In genomic region chr19:1125601-1126533, GRCh38 we compare ENCODE assay signal across 14 cellular contexts. TPM values are rescaled to one million over a fixed set of nuclear protein-coding genes. Genes with fewer than 3 reads are reported as not detected.
DNase-seq lines count a peak whose midpoint lies in the region; TF ChIP-seq lines count a peak whose summit lies in the region.
"Had no signal": no experiment of that assay in that cellular context is flagged by ENCODE, and none has a peak within 500 bp of the region (broad histone marks: within the 10 kb centered on the region; RNA-seq: fewer than 3 reads in every experiment).

No MANE protein-coding gene starts in this region.

- WGBS in stomach, 5 donors = 89 to 93% (median 90%) methylated on average over 34 to 35 of the region's 35 CpGs

- no peak for TF ChIP-seq EP300 in stomach (IDR thresholded peaks at IDR 0.05)

- no peak for TF ChIP-seq POLR2A in stomach (IDR thresholded peaks at IDR 0.05)

- POLR2A ChIA-PET in AG04450 (lab: Yijun Ruan, JAX) = no interaction called here
- POLR2A ChIA-PET in HEK293T (lab: Yijun Ruan, JAX) = no interaction called here

- no peak for TF ChIP-seq CTCF in AG04450 (IDR thresholded peaks at IDR 0.05; ENCODE audit: low read depth, low read length)
- no peak for TF ChIP-seq CTCF in neutrophil (IDR thresholded peaks at IDR 0.05)
- TF ChIP-seq CTCF in stomach (IDR thresholded peaks at IDR 0.05) = no peak

- CTCF ChIA-PET in AG04450 (lab: Charles Lee) (no interaction called here), HEK293T (lab: Yijun Ruan, JAX) (no interaction called here)

- H3K4me3 ChIP-seq in AG04450 (ENCODE audit: low read depth, low read length) (no peak overlapping the region), neutrophil (ENCODE audit: low read depth in 1 of 2, low read length in 1 of 2) (no peak overlapping the region), H7 (ENCODE audit: insufficient read depth, low read depth, low read length) (no peak overlapping the region), stomach (no peak overlapping the region)

- no peak for DNase-seq in AG04450 (ENCODE audit: low read depth, low spot score)
- peak; percentile 83 for DNase-seq in LHCN-M2 (ENCODE audit: low read depth)
- peak; percentile 86 for DNase-seq in astrocyte of the hippocampus (ENCODE audit: low read depth, low spot score)
- no peak for DNase-seq in HEK293T (ENCODE audit: extremely low spot score)
- DNase-seq in H7 = no peak
- DNase-seq in stomach = no peak
- no peak for DNase-seq in SIG-M5 (lab: John Stamatoyannopoulos, UW)
- DNase-seq: GF-D8, hypothalamus, Karpas-422, left ventricle myocardium superior, occipital lobe, T-helper 1 cell had no signal

- H3K27ac ChIP-seq in AG04450 (ENCODE audit: low read depth, low read length) = peak overlapping the region; percentile 65
- peak overlapping the region; percentile 49 for H3K27ac ChIP-seq in neutrophil
- peak overlapping the region in 2 of 5 donors; percentile 49 to 50 for H3K27ac ChIP-seq in stomach

- H3K27me3 ChIP-seq in AG04450 (ENCODE audit: control insufficient read depth, insufficient read depth, low read length) (no peaks in the 10 kb centered on the region), neutrophil (no peaks in the 10 kb centered on the region), H7 (ENCODE audit: control insufficient read depth, insufficient read depth, low read length) (no peaks in the 10 kb centered on the region), stomach (no peaks in the 10 kb centered on the region)

- H3K36me3 ChIP-seq in neutrophil = peaks cover 97% of the 10 kb centered on the region
- H3K36me3 ChIP-seq in H7 (replicated peaks; ENCODE audit: control insufficient read depth, insufficient read depth, low read length) = peaks cover 6% of the 10 kb centered on the region
- peaks cover 58 to 93% (median 82%) of the 10 kb centered on the region in 4 donors for H3K36me3 ChIP-seq in stomach

- intact Hi-C loops in stomach (cut with DNase I; ENCODE audit: low total_unique reads) = no loop called here

- H3K4me1 ChIP-seq in neutrophil (ENCODE audit: control insufficient read depth in 1 of 2, insufficient read depth in 1 of 2, low read depth in 1 of 2, low read length in 1 of 2) = peaks cover 15 to 28% of the 10 kb centered on the region in 2 experiments
- H3K4me1 ChIP-seq in stomach = peaks cover 5 to 77% (median 40%) of the 10 kb centered on the region in 4 donors

- H3K9me3 ChIP-seq in AG04450 (ENCODE audit: control insufficient read depth, insufficient read depth, low read length) (peaks cover 10% of the 10 kb centered on the region; the same call in 1 of the 2 replicates), neutrophil (no peaks in the 10 kb centered on the region), stomach (no peaks in the 10 kb centered on the region)

TF ChIP-seq in HEK293T, 16 proteins besides CTCF, POLR2A, EP300 and RAD21:
- TF ChIP-seq ELF4 (IDR thresholded peaks at IDR 0.05) (no peak), LEF1 (IDR thresholded peaks at IDR 0.05; ENCODE audit: borderline replicate concordance) (no peak), ZNF384 (IDR thresholded peaks at IDR 0.05) (no peak), ARNT (IDR thresholded peaks at IDR 0.05) (no peak), L3MBTL2 (conservative IDR thresholded peaks at IDR 0.05) (no peak), FOXK2 (IDR thresholded peaks at IDR 0.05) (no peak), HDGF (IDR thresholded peaks at IDR 0.05; ENCODE audit: borderline replicate concordance) (no peak), SP1 (IDR thresholded peaks at IDR 0.05) (no peak), BHLHE40 (IDR thresholded peaks at IDR 0.05; ENCODE audit: borderline replicate concordance) (no peak), NFRKB (IDR thresholded peaks at IDR 0.05) (no peak), FOXM1 (IDR thresholded peaks at IDR 0.05; ENCODE audit: borderline replicate concordance) (no peak), FOXA1 (IDR thresholded peaks at IDR 0.05) (no peak), TARDBP (IDR thresholded peaks at IDR 0.05) (no peak), CTBP1 (IDR thresholded peaks at IDR 0.05; ENCODE audit: borderline replicate concordance) (no peak)
TF ChIP-seq in HEK293T: peak in this region for 0.

RNA-seq across cellular contexts. Expression of gene GPX4, which starts 22.1 kb away (rescaled TPM):
- polyA plus RNA-seq in AG04450 (2011; rRNA removed) = 627 and 865 TPM in 2 replicates
- 393 and 553 TPM in 2 replicates for polyA minus RNA-seq in AG04450 (2011; rRNA and poly(A)+ RNA removed)
- 347 and 363 TPM in 2 replicates for total RNA-seq in LHCN-M2 (2014; rRNA removed)
- polyA plus RNA-seq in LHCN-M2 (2012) = 753 TPM
- 620 and 671 TPM in 2 replicates for total RNA-seq in H7 (2014; rRNA removed; shearing (Covaris generic))
- 100 to 1,000 TPM in 4 of 5 donors, 10 to 100 TPM in 1; 90.0 to 710 (median 158) TPM for total RNA-seq in stomach
- 100 to 1,000 TPM; 433 to 532 (median 509) TPM for polyA plus RNA-seq in stomach

RNA-seq across cellular contexts. Expression of gene POLR2E, which starts 30.7 kb away (rescaled TPM):
- polyA plus RNA-seq in AG04450 (2011; rRNA removed) (140 and 172 TPM in 2 replicates), stomach (100 to 1,000 TPM; 109 to 128 (median 123) TPM)
- polyA minus RNA-seq in AG04450 (2011; rRNA and poly(A)+ RNA removed) = 200 and 274 TPM in 2 replicates
- total RNA-seq in LHCN-M2 (2014; rRNA removed) (277 and 355 TPM in 2 replicates), stomach (100 to 1,000 TPM in 1 of 5 donors, 10 to 100 TPM in 4; 24.5 to 361 (median 40.6) TPM)
- polyA plus RNA-seq in LHCN-M2 (2012) = 341 TPM
- total RNA-seq in H7 (2014; rRNA removed; shearing (Covaris generic)) = 226 and 283 TPM in 2 replicates

RNA-seq across cellular contexts. Expression of gene SBNO2, which starts 48.2 kb away (rescaled TPM):
- polyA plus RNA-seq in AG04450 (2011; rRNA removed) (9.9 and 14.2 TPM in 2 replicates), stomach (10 to 100 TPM; 16.3 to 36.1 (median 23.6) TPM)
- 25.9 and 28.8 TPM in 2 replicates for polyA minus RNA-seq in AG04450 (2011; rRNA and poly(A)+ RNA removed)
- total RNA-seq in LHCN-M2 (2014; rRNA removed) (33.3 and 33.9 TPM in 2 replicates), stomach (10 to 100 TPM; 19.3 to 74.7 (median 63.5) TPM)
- polyA plus RNA-seq in LHCN-M2 (2012) = 18.0 TPM
- 31.4 and 41.3 TPM in 2 replicates for total RNA-seq in H7 (2014; rRNA removed; shearing (Covaris generic))

RNA-seq across cellular contexts. Expression of gene ARHGAP45, which starts 58.9 kb away (rescaled TPM):
- 0.36 and 0.60 TPM in 2 replicates for polyA plus RNA-seq in AG04450 (2011; rRNA removed)
- polyA minus RNA-seq in AG04450 (2011; rRNA and poly(A)+ RNA removed) = 0.52 and 1.1 TPM in 2 replicates
- 0.13 and 0.57 TPM in 2 replicates for total RNA-seq in LHCN-M2 (2014; rRNA removed)
- 3.5 TPM for polyA plus RNA-seq in LHCN-M2 (2012)
- 46.0 and 48.7 TPM in 2 replicates for total RNA-seq in H7 (2014; rRNA removed; shearing (Covaris generic))
- total RNA-seq in stomach = 100 to 1,000 TPM in 1 of 5 donors, 10 to 100 TPM in 4; 14.3 to 211 (median 22.3) TPM
- 10 to 100 TPM; 12.2 to 15.4 (median 14.0) TPM for polyA plus RNA-seq in stomach

Comparison
In these comparisons a context has a peak if more than half of its experiments do, and no peak if none do; other contexts are left out.
1. DNase-seq: peak in LHCN-M2 (single experiment) and astrocyte of the hippocampus (single experiment); none in AG04450 (single experiment), HEK293T (single experiment), H7 (single experiment), stomach (single experiment) and SIG-M5 (single experiment).